Comparison of ENCODE assay signal across 8 cellular contexts in the genomic region with DNA sequence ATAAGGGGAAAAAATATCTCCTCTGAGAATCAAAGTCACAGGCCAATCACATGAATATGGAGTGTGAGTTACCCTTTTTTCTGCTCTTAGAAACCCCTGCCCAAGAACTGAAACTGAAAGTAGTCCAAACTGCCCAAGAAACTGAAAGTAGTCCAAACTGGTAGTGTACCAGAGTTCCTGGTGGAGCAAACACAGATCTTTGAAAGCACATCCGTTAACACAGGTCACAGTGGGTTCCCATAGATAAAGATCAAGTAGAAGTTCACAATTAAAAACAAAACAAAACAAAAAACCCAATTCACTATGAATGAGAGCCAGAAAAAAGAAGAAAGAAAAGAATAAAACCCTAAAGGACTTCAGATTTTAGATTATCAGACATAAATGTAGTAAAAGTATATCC.
DNase-seq lines count a peak whose midpoint lies in the region; ATAC-seq and TF ChIP-seq lines count a peak whose summit lies in the region.

No MANE protein-coding gene starts in this region.

- in situ Hi-C loops in Caki2 (cut with HindIII; ENCODE audit: low pct_unique_long_range_greater_than_20kb, low sequenced_read_pairs) = no loop called here

- no peaks in the 10 kb centered on the region for H3K36me3 Mint-ChIP-seq in activated T-helper 1 cell treated with anti-CD3 and anti-CD28 coated beads, Interleukin-12 subunit alpha, Interleukin-12 subunit beta, Interleukin-2, Interleukin-4 antibody, amounts not matched to agents 30 ng/mL and 10 ng/mL and 1 ng/mL, durations not matched to agents 14 hours and 24 hours and 36 hours (ENCODE audit: low read depth)

- H3K4me3 ChIP-seq in dorsolateral prefrontal cortex = peak overlapping the region in 22 of 59 donors; percentile 2 to 37 (median 22)

- DNase-seq in Caki2 (ENCODE audit: low read depth) (peak; percentile 6), left kidney (ENCODE audit: low read depth, low spot score) (peak; percentile 24), NCI-H526 treated with DMSO at 0.1 percent for 48 hours (lab: John Stamatoyannopoulos, UW) (no peak), dorsolateral prefrontal cortex (no peak), NCI-H524 (lab: John Stamatoyannopoulos, UW) (no peak)
- DNase-seq in activated T-helper 1 cell treated with anti-CD3 and anti-CD28 coated beads, Interleukin-12 subunit alpha, Interleukin-12 subunit beta, Interleukin-2, Interleukin-4 antibody, amounts not matched to agents 30 ng/mL and 10 ng/mL and 1 ng/mL, durations not matched to agents 14 hours and 24 hours and 36 hours (ENCODE audit: low spot score) = peak; percentile 11

- ATAC-seq in GM19372 (IDR thresholded peaks at IDR 0.05; ENCODE audit: low read depth, unreplicated experiment) = peak; percentile 85
- peak; percentile 77 for ATAC-seq in HG03442 (IDR thresholded peaks at IDR 0.05; ENCODE audit: unreplicated experiment)

- peak overlapping the region; percentile 36 for H3K27ac Mint-ChIP-seq in activated T-helper 1 cell treated with anti-CD3 and anti-CD28 coated beads, Interleukin-12 subunit alpha, Interleukin-12 subunit beta, Interleukin-2, Interleukin-4 antibody, amounts not matched to agents 30 ng/mL and 10 ng/mL and 1 ng/mL, durations not matched to agents 14 hours and 24 hours and 36 hours

- H3K27me3 Mint-ChIP-seq in activated T-helper 1 cell treated with anti-CD3 and anti-CD28 coated beads, Interleukin-12 subunit alpha, Interleukin-12 subunit beta, Interleukin-2, Interleukin-4 antibody, amounts not matched to agents 30 ng/mL and 10 ng/mL and 1 ng/mL, durations not matched to agents 14 hours and 24 hours and 36 hours (ENCODE audit: insufficient read depth) = no peaks in the 10 kb centered on the region

- TF ChIP-seq CTCF in dorsolateral prefrontal cortex (IDR thresholded peaks at IDR 0.05 in 54 of 56, conservative IDR thresholded peaks at IDR 0.05 in 2 of 56; ENCODE audit: low read depth in 1 of 56, partially characterized antibody in 56 of 56) = no peak

- intact Hi-C loops in activated T-helper 1 cell treated with anti-CD3 and anti-CD28 coated beads, Interleukin-12 subunit alpha, Interleukin-12 subunit beta, Interleukin-2, Interleukin-4 antibody, amounts not matched to agents 30 ng/mL and 10 ng/mL and 1 ng/mL, durations not matched to agents 14 hours and 24 hours and 36 hours (cut with micrococcal nuclease) = loop anchor here (5.0 kb wide), 1 partner anchor 86 kb away; no protein-coding TSS in a partner anchor
- intact Hi-C loops in dorsolateral prefrontal cortex (cut with DNase I) = no loop called here

- no peak overlapping the region for H3K27ac ChIP-seq in dorsolateral prefrontal cortex

- H3K4me3 Mint-ChIP-seq in activated T-helper 1 cell treated with anti-CD3 and anti-CD28 coated beads, Interleukin-12 subunit alpha, Interleukin-12 subunit beta, Interleukin-2, Interleukin-4 antibody, amounts not matched to agents 30 ng/mL and 10 ng/mL and 1 ng/mL, durations not matched to agents 14 hours and 24 hours and 36 hours = peak overlapping the region; percentile 35

- no peaks in the 10 kb centered on the region for H3K9me3 Mint-ChIP-seq in activated T-helper 1 cell treated with anti-CD3 and anti-CD28 coated beads, Interleukin-12 subunit alpha, Interleukin-12 subunit beta, Interleukin-2, Interleukin-4 antibody, amounts not matched to agents 30 ng/mL and 10 ng/mL and 1 ng/mL, durations not matched to agents 14 hours and 24 hours and 36 hours

- H3K27me3 ChIP-seq in dorsolateral prefrontal cortex = no peaks in the 10 kb centered on the region

- H3K4me1 Mint-ChIP-seq in activated T-helper 1 cell treated with anti-CD3 and anti-CD28 coated beads, Interleukin-12 subunit alpha, Interleukin-12 subunit beta, Interleukin-2, Interleukin-4 antibody, amounts not matched to agents 30 ng/mL and 10 ng/mL and 1 ng/mL, durations not matched to agents 14 hours and 24 hours and 36 hours (ENCODE audit: low read depth) = peaks cover 14% of the 10 kb centered on the region

Comparison
In these comparisons a context has a peak if more than half of its experiments do, and no peak if none do; other contexts are left out.
1. DNase-seq: peak in Caki2 (single experiment), activated T-helper 1 cell treated with anti-CD3 and anti-CD28 coated beads, Interleukin-12 subunit alpha, Interleukin-12 subunit beta, Interleukin-2, Interleukin-4 antibody, amounts not matched to agents 30 ng/mL and 10 ng/mL and 1 ng/mL, durations not matched to agents 14 hours and 24 hours and 36 hours (single experiment) and left kidney (single experiment); none in NCI-H526 treated with DMSO at 0.1 percent for 48 hours (single experiment), dorsolateral prefrontal cortex (0 of 10) and NCI-H524 (0 of 2).